Comparison of ENCODE assay signal across 1 cellular context in genomic region chr10:69073731-69074130, GRCh38.
TF ChIP-seq lines count a peak whose summit lies in the region.

No MANE protein-coding gene starts in this region.

TF ChIP-seq in K562, 482 proteins besides CTCF, POLR2A, EP300 and RAD21 (continued from another document):
- TF ChIP-seq TRIM25 (IDR thresholded peaks at IDR 0.05; ENCODE audit: borderline replicate concordance) = no peak
- TF ChIP-seq NCOR1 (IDR thresholded peaks at IDR 0.05) = no peak
- no peak for TF ChIP-seq ZNF263 (CRISPR knock-in tag; IDR thresholded peaks at IDR 0.05; ENCODE audit: borderline replicate concordance)
- TF ChIP-seq NFRKB (IDR thresholded peaks at IDR 0.05; ENCODE audit: low read depth) = no peak
- TF ChIP-seq MXI1 (IDR thresholded peaks at IDR 0.05; ENCODE audit: low read depth, low read length) = no peak
- no peak for TF ChIP-seq ASH1L (IDR thresholded peaks at IDR 0.05; ENCODE audit: borderline replicate concordance, low read depth, partially characterized antibody)
- TF ChIP-seq ZNF121 (CRISPR knock-in tag; conservative IDR thresholded peaks at IDR 0.05) = no peak
- TF ChIP-seq, protein P1, sequence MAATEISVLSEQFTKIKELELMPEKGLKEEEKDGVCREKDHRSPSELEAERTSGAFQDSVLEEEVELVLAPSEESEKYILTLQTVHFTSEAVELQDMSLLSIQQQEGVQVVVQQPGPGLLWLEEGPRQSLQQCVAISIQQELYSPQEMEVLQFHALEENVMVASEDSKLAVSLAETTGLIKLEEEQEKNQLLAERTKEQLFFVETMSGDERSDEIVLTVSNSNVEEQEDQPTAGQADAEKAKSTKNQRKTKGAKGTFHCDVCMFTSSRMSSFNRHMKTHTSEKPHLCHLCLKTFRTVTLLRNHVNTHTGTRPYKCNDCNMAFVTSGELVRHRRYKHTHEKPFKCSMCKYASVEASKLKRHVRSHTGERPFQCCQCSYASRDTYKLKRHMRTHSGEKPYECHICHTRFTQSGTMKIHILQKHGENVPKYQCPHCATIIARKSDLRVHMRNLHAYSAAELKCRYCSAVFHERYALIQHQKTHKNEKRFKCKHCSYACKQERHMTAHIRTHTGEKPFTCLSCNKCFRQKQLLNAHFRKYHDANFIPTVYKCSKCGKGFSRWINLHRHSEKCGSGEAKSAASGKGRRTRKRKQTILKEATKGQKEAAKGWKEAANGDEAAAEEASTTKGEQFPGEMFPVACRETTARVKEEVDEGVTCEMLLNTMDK (IDR thresholded peaks at IDR 0.05; ENCODE audit: borderline replicate concordance, insufficient read depth, low read depth, low read length, poor library complexity, severe bottlenecking) = no peak
- TF ChIP-seq ZNF431 (CRISPR knock-in tag; IDR thresholded peaks at IDR 0.05) = no peak
- TF ChIP-seq NCOA2 (IDR thresholded peaks at IDR 0.05; ENCODE audit: partially characterized antibody in 2 of 2) = no peak
- TF ChIP-seq, protein P2, sequence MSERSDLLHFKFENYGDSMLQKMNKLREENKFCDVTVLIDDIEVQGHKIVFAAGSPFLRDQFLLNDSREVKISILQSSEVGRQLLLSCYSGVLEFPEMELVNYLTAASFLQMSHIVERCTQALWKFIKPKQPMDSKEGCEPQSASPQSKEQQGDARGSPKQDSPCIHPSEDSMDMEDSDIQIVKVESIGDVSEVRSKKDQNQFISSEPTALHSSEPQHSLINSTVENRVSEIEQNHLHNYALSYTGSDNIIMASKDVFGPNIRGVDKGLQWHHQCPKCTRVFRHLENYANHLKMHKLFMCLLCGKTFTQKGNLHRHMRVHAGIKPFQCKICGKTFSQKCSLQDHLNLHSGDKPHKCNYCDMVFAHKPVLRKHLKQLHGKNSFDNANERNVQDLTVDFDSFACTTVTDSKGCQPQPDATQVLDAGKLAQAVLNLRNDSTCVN (CRISPR knock-in tag; IDR thresholded peaks at IDR 0.05) = no peak
- no peak for TF ChIP-seq MAFK (IDR thresholded peaks at IDR 0.05; ENCODE audit: low read length)
- TF ChIP-seq FIP1L1 (IDR thresholded peaks at IDR 0.05; ENCODE audit: low read depth, low read length, poor library complexity, severe bottlenecking) = no peak
- TF ChIP-seq NUFIP1 (IDR thresholded peaks at IDR 0.05; ENCODE audit: partially characterized antibody) = no peak
- TF ChIP-seq RB1 (IDR thresholded peaks at IDR 0.05; ENCODE audit: low read depth) = no peak
TF ChIP-seq in K562: peak in this region for 0.
